Comparison of ENCODE assay signal across 18 cellular contexts in the genomic region with DNA sequence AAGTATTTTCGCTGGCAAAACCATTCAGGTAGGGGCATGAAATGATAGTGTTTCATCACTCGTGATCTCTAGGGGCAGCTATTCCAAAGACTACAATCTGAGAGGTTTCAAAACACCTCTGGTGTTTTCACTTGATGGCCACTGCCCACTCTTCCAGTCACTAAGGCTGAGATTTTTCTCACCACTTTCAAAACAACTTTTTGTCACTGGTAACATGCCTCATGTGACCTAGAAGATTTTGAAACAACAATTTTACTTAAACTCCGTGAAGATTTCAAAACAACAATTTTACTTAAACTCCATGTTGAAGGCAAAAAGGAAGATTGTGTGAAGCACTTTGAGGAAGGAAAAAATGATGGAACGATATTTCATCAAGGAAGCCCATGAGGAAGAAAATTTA. TPM values are rescaled to one million over a fixed set of nuclear protein-coding genes. Genes with fewer than 3 reads are reported as not detected.
DNase-seq lines count a peak whose midpoint lies in the region; ATAC-seq and TF ChIP-seq lines count a peak whose summit lies in the region.
"Had no signal": no experiment of that assay in that cellular context is flagged by ENCODE, and none has a peak within 500 bp of the region (broad histone marks: within the 10 kb centered on the region; RNA-seq: fewer than 3 reads in every experiment).

No MANE protein-coding gene starts in this region.

- no peak overlapping the region for H3K9ac ChIP-seq in GM23248
- H3K9ac ChIP-seq in endodermal cell (ENCODE audit: extremely low read depth, low read length, poor library complexity, severe bottlenecking) = no peak overlapping the region

- 87 to 94% methylated on average over 4 of the region's 4 CpGs for WGBS in GM23248 (ENCODE audit: low coverage in 1 of 2, low lambda C conversion rate in 2 of 2, missing lambda C conversion rate in 2 of 2), 2 experiments
- 88 to 97% methylated on average over 3 to 4 of the region's 4 CpGs for WGBS in endodermal cell (ENCODE audit: insufficient coverage in 1 of 2, insufficient read length in 1 of 2), 2 experiments

- H3K9me3 ChIP-seq in GM23248 (ENCODE audit: low read depth) (no peaks in the 10 kb centered on the region), endodermal cell (ENCODE audit: control insufficient read depth, low read length) (no peaks in the 10 kb centered on the region)
- H3K9me3 ChIP-seq: heart right ventricle, tibial nerve had no signal

- 0 out of 2 replicates have a peak overlapping the region, but pooled peaks have one; percentile 7 for H2AFZ ChIP-seq in GM23248

- peaks cover 63% of the 10 kb centered on the region for H3K27me3 Mint-ChIP-seq in activated T-cell treated with anti-CD3 and anti-CD28 coated beads, Interleukin-2, amount 50 U/mL, for 4 hours (ENCODE audit: low read depth)
- peaks cover 54% of the 10 kb centered on the region for H3K27me3 Mint-ChIP-seq in endodermal cell (ENCODE audit: insufficient read depth)
- H3K27me3 Mint-ChIP-seq in progenitor cell of endocrine pancreas = peaks cover 72% of the 10 kb centered on the region

- ATAC-seq in activated T-cell treated with anti-CD3 and anti-CD28 coated beads, Interleukin-2, amount 50 U/mL, for 4 hours = no peak
- ATAC-seq: HepG2 had no signal

- no peak overlapping the region for H3K4me3 ChIP-seq in GM23248
- no peak overlapping the region for H3K4me3 ChIP-seq in endodermal cell (ENCODE audit: low read length)

- H3K27ac ChIP-seq in GM23248 (no peak overlapping the region), endodermal cell (ENCODE audit: low read depth, low read length) (no peak overlapping the region)

- no peaks in the 10 kb centered on the region for H4K20me1 ChIP-seq in GM23248 (ENCODE audit: insufficient read depth)

- peaks cover 4% of the 10 kb centered on the region for H3K36me3 Mint-ChIP-seq in activated T-cell treated with anti-CD3 and anti-CD28 coated beads, Interleukin-2, amount 50 U/mL, for 4 hours (ENCODE audit: insufficient read depth)
- no peaks in the 10 kb centered on the region for H3K36me3 Mint-ChIP-seq in endodermal cell (ENCODE audit: low read depth)
- peaks cover 2% of the 10 kb centered on the region for H3K36me3 Mint-ChIP-seq in progenitor cell of endocrine pancreas (ENCODE audit: insufficient read depth)

- H3K4me3 Mint-ChIP-seq in activated T-cell treated with anti-CD3 and anti-CD28 coated beads, Interleukin-2, amount 50 U/mL, for 4 hours = peak overlapping the region; percentile 13
- no peak overlapping the region for H3K4me3 Mint-ChIP-seq in endodermal cell
- no peak overlapping the region for H3K4me3 Mint-ChIP-seq in progenitor cell of endocrine pancreas (ENCODE audit: low read depth)

- H3K4me2 ChIP-seq in GM23248 (ENCODE audit: unreplicated experiment) = no peak overlapping the region

- no peaks in the 10 kb centered on the region for H3K36me3 ChIP-seq in GM23248 (ENCODE audit: low read depth)
- H3K36me3 ChIP-seq in endodermal cell (ENCODE audit: control insufficient read depth, insufficient read depth, low read length) = no peaks in the 10 kb centered on the region
- H3K36me3 ChIP-seq: heart right ventricle, tibial nerve had no signal

- H3K27me3 ChIP-seq in GM23248 (replicated peaks; ENCODE audit: insufficient read depth) (no peaks in the 10 kb centered on the region), endodermal cell (ENCODE audit: control insufficient read depth, insufficient read depth, low read length, poor library complexity, severe bottlenecking) (peaks cover 53% of the 10 kb centered on the region)
- H3K27me3 ChIP-seq: tibial nerve had no signal

- H3K27ac Mint-ChIP-seq in endodermal cell = no peak overlapping the region
- H3K27ac Mint-ChIP-seq in progenitor cell of endocrine pancreas = peak overlapping the region; percentile 5

- H3K4me1 ChIP-seq in GM23248 (ENCODE audit: insufficient read depth) = peaks cover 10% of the 10 kb centered on the region; the same call in 1 of the 2 replicates
- no peaks in the 10 kb centered on the region for H3K4me1 ChIP-seq in endodermal cell (ENCODE audit: control insufficient read depth, insufficient read depth, low read length)

- H3K79me2 ChIP-seq in GM23248 (ENCODE audit: insufficient read depth) = peaks cover 3% of the 10 kb centered on the region

- peaks cover 9% of the 10 kb centered on the region for H3K9me3 Mint-ChIP-seq in activated T-cell treated with anti-CD3 and anti-CD28 coated beads, Interleukin-2, amount 50 U/mL, for 4 hours
- H3K9me3 Mint-ChIP-seq in endodermal cell (no peaks in the 10 kb centered on the region), progenitor cell of endocrine pancreas (ENCODE audit: low read depth) (peaks cover 5% of the 10 kb centered on the region)

- in situ Hi-C loops in GM23248 (cut with MboI) = no loop called here
- in situ Hi-C loops in GM13976 (cut with MboI; ENCODE audit: low sequenced_read_pairs, unreplicated experiment) = no loop called here

- peaks cover 15% of the 10 kb centered on the region for H3K4me1 Mint-ChIP-seq in activated T-cell treated with anti-CD3 and anti-CD28 coated beads, Interleukin-2, amount 50 U/mL, for 4 hours (ENCODE audit: low read depth)
- H3K4me1 Mint-ChIP-seq in endodermal cell (no peaks in the 10 kb centered on the region), progenitor cell of endocrine pancreas (ENCODE audit: low read depth) (peaks cover 1% of the 10 kb centered on the region)

- TF ChIP-seq CTCF in endodermal cell (conservative IDR thresholded peaks at IDR 0.05) (no peak), progenitor cell of endocrine pancreas (IDR thresholded peaks at IDR 0.05; ENCODE audit: unreplicated experiment) (no peak), GM13976 (IDR thresholded peaks at IDR 0.05; ENCODE audit: borderline replicate concordance, control extremely low read depth, extremely low read depth, insufficient read depth, missing control alignments) (no peak)

- no peak for DNase-seq in activated T-cell treated with anti-CD3 and anti-CD28 coated beads, Interleukin-2, amount 50 U/mL, for 4 hours
- no peak for DNase-seq in activated T-cell treated with anti-CD3 and anti-CD28 coated beads, Interleukin-2, amount 50 U/mL, for 48 hours
- DNase-seq in GM23248 = no peak
- DNase-seq in endodermal cell = peak; percentile 7
- DNase-seq in progenitor cell of endocrine pancreas (ENCODE audit: low spot score, unreplicated experiment) = no peak
- no peak for DNase-seq in GM13976 (ENCODE audit: low spot score)
- DNase-seq in iPS-NIHi7 (ENCODE audit: extremely low spot score) = no peak
- DNase-seq in SKM-1 (lab: John Stamatoyannopoulos, UW; ENCODE audit: unreplicated experiment) = no peak
- DNase-seq: ACHN; activated CD4-positive, alpha-beta T cell treated with anti-CD3 and anti-CD28 coated beads for 48 hours; activated T-cell treated with anti-CD3 and anti-CD28 coated beads, Interleukin-2, amount 50 U/mL, for 1 hour; central memory CD4-positive, alpha-beta T cell; heart right ventricle; mammary epithelial cell; NCI-H1436 treated with DMSO at 0.1 percent for 48 hours; NCI-H774 had no signal

- peaks cover 12% of the 10 kb centered on the region; the same call in 1 of the 2 replicates for H3F3A ChIP-seq in GM23248 (ENCODE audit: insufficient read depth)

- no peaks in the 10 kb centered on the region for H3K9me2 ChIP-seq in GM23248 (ENCODE audit: insufficient read depth)

RNA-seq across cellular contexts. Expression of a gene that starts 1.2 kb away (rescaled TPM):
- under 1 TPM; 0.13 to 0.22 (median 0.18) TPM for total RNA-seq in activated T-cell treated with anti-CD3 and anti-CD28 coated beads, Interleukin-2, amount 50 U/mL, for 4 hours
- total RNA-seq in GM23248 (2014; rRNA removed; shearing (Covaris generic)) = 3.7 and 6.6 TPM in 2 replicates
- polyA plus RNA-seq in GM23248 (2016; fragmentation: Nextera tagmentation; extraction: Ambion mirVana) = 3.1 and 3.3 TPM in 2 replicates
- under 1 TPM; 0.27 to 0.59 TPM for total RNA-seq in endodermal cell
- 0.36 TPM for polyA plus RNA-seq in endodermal cell (2013, experiment 1 of 2)
- 0.37 TPM for polyA plus RNA-seq in endodermal cell (2013, experiment 2 of 2)
- 0.02 TPM in 1 of 2 replicates, not detected in the other for total RNA-seq in progenitor cell of endocrine pancreas
- total RNA-seq: HepG2 had no signal

RNA-seq across cellular contexts. Expression of a gene that starts 18.0 kb away (rescaled TPM):
- 10 to 100 TPM; 69.9 to 86.1 (median 78.2) TPM for total RNA-seq in activated T-cell treated with anti-CD3 and anti-CD28 coated beads, Interleukin-2, amount 50 U/mL, for 4 hours
- 162 and 184 TPM in 2 replicates for total RNA-seq in GM23248 (2014; rRNA removed; shearing (Covaris generic))
- polyA plus RNA-seq in GM23248 (2016; fragmentation: Nextera tagmentation; extraction: Ambion mirVana) = 276 and 300 TPM in 2 replicates
- total RNA-seq in endodermal cell (10 to 100 TPM; 18.7 to 21.9 TPM), progenitor cell of endocrine pancreas (28.7 and 30.9 TPM in 2 replicates)
- polyA plus RNA-seq in endodermal cell (2013, experiment 1 of 2) = 65.3 TPM
- 46.0 TPM for polyA plus RNA-seq in endodermal cell (2013, experiment 2 of 2)

RNA-seq across cellular contexts. Expression of a gene that starts 57.3 kb away (rescaled TPM):
- total RNA-seq in activated T-cell treated with anti-CD3 and anti-CD28 coated beads, Interleukin-2, amount 50 U/mL, for 4 hours = 10 to 100 TPM; 40.3 to 46.4 (median 43.7) TPM
- total RNA-seq in GM23248 (2014; rRNA removed; shearing (Covaris generic)) = 7.1 and 11.6 TPM in 2 replicates
- polyA plus RNA-seq in GM23248 (2016; fragmentation: Nextera tagmentation; extraction: Ambion mirVana) = 49.2 and 50.0 TPM in 2 replicates
- total RNA-seq in endodermal cell (10 to 100 TPM; 16.5 to 25.7 TPM), progenitor cell of endocrine pancreas (20.8 and 22.4 TPM in 2 replicates)
- 18.4 TPM for polyA plus RNA-seq in endodermal cell (2013, experiment 1 of 2)
- 20.4 TPM for polyA plus RNA-seq in endodermal cell (2013, experiment 2 of 2)
